Comparison of ENCODE assay signal across 1 cellular context in the genomic region with DNA sequence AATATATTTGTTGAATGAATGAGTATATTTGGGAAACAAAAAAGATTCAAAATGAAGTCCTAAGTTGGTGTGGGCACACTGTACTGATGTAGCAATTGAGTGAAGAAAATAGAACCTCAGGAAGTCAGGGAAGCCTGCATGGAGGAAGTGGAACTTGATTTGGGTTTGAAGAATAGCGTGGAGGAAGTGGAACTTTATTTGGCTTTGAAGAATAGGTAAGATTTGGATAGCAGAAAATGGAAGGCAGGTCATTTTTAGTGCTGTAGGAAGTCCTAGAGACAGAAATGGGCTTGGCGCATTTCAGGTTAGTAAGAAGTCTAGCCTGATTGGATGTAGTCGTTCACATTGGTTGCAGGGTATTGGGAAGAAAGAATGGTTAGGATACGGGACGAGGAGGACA.
TF ChIP-seq lines count a peak whose summit lies in the region.

No MANE protein-coding gene starts in this region.

TF ChIP-seq in IMR-90, 13 proteins besides CTCF, POLR2A, EP300 and RAD21:
- TF ChIP-seq CEBPB (IDR thresholded peaks at IDR 0.05; ENCODE audit: low read depth, low read length), result no peak
- no peak for TF ChIP-seq RFX5 (IDR thresholded peaks at IDR 0.05; ENCODE audit: low read depth, low read length)
- TF ChIP-seq MXI1 (IDR thresholded peaks at IDR 0.05; ENCODE audit: borderline replicate concordance, low read depth, low read length), result no peak
- TF ChIP-seq NFE2L2 (IDR thresholded peaks at IDR 0.05; ENCODE audit: low read depth, low read length), result no peak
- no peak for TF ChIP-seq BHLHE40 (IDR thresholded peaks at IDR 0.05; ENCODE audit: low read depth, low read length)
- TF ChIP-seq CHD1 (IDR thresholded peaks at IDR 0.05; ENCODE audit: low read depth, low read length), result no peak
